ENCODE assay signal across 27 cellular contexts in genomic region chr7:64509583-64509982, GRCh38. TPM values are rescaled to one million over a fixed set of nuclear protein-coding genes. Genes with fewer than 3 reads are reported as not detected.
DNase-seq lines count a peak whose midpoint lies in the region; ATAC-seq, FAIRE-seq and TF ChIP-seq lines count a peak whose summit lies in the region.
"Had no signal": no experiment of that assay in that cellular context is flagged by ENCODE, and none has a peak within 500 bp of the region (broad histone marks: within the 10 kb centered on the region; RNA-seq: fewer than 3 reads in every experiment).

No MANE protein-coding gene starts in this region.

- no peak for TF ChIP-seq RAD21 in GM12878 (IDR thresholded peaks at IDR 0.05; ENCODE audit: insufficient read depth, low read depth, low read length)

- no peak overlapping the region for H2AFZ ChIP-seq in GM12878 (ENCODE audit: control insufficient read depth, low read depth, low read length)

- H3K4me3 ChIP-seq in GM12878: no peak overlapping the region
- H3K4me3 ChIP-seq in dorsolateral prefrontal cortex: no peak overlapping the region
- H3K4me3 ChIP-seq: MG63, SK-N-MC had no signal

- CTCF ChIA-PET in GM12878 (lab: Yijun Ruan, JAX): no interaction called here
- CTCF ChIA-PET in Calu3 (lab: Charles Lee): no interaction called here

- H3K9me3 ChIP-seq in GM12878 (replicated peaks; ENCODE audit: control insufficient read depth, insufficient read depth, low read length): peaks cover 5% of the 10 kb centered on the region

- BruUV-seq in GM12878 (replicated peaks; lab: Mats Ljungman, UMichigan) (no TSS peak), Calu3 (replicated peaks; lab: Mats Ljungman, UMichigan) (no TSS peak)

- intact Hi-C loops in GM12878 (cut with micrococcal nuclease; ENCODE audit: unreplicated experiment) (no loop called here), dorsolateral prefrontal cortex (cut with DNase I) (no loop called here), Calu3 (cut with micrococcal nuclease; ENCODE audit: unreplicated experiment) (no loop called here)

- no peaks in the 10 kb centered on the region for H3K36me3 ChIP-seq in GM12878 (ENCODE audit: control insufficient read depth in 2 of 2, insufficient read depth in 2 of 2, low read length in 1 of 2)

- H3K27me3 Mint-ChIP-seq in Calu3 (ENCODE audit: unreplicated experiment): no peaks in the 10 kb centered on the region
- H3K27me3 Mint-ChIP-seq: B cell; CD4-positive, alpha-beta T cell had no signal

- H3K36me3 Mint-ChIP-seq in Calu3 (ENCODE audit: insufficient read depth, unreplicated experiment): peaks cover 5% of the 10 kb centered on the region

- TF ChIP-seq POLR2A in GM12878 (IDR thresholded peaks at IDR 0.05; ENCODE audit: low read depth, low read length): no peak

- H3K27ac ChIP-seq in GM12878 (ENCODE audit: control insufficient read depth, insufficient read depth) (no peak overlapping the region), dorsolateral prefrontal cortex (no peak overlapping the region)
- H3K27ac ChIP-seq: 22Rv1, HL-60, SK-N-MC had no signal

- H3K4me1 ChIP-seq in GM12878 (ENCODE audit: control insufficient read depth, insufficient read depth, low read length): no peaks in the 10 kb centered on the region
- H3K4me1 ChIP-seq: Caco-2 had no signal

- H3K4me2 ChIP-seq in GM12878 (ENCODE audit: control insufficient read depth, insufficient read depth): no peak overlapping the region

- no peak overlapping the region for H3K27ac Mint-ChIP-seq in Calu3 (ENCODE audit: unreplicated experiment)
- H3K27ac Mint-ChIP-seq: B cell; CD4-positive, alpha-beta T cell; HFFc6 had no signal

- no peak for ATAC-seq in GM12878

- no peaks in the 10 kb centered on the region for H3K79me2 ChIP-seq in GM12878 (ENCODE audit: control insufficient read depth, insufficient read depth, low read length)

- H3K4me1 Mint-ChIP-seq in Calu3 (ENCODE audit: low read depth, unreplicated experiment): no peaks in the 10 kb centered on the region
- H3K4me1 Mint-ChIP-seq: B cell had no signal

- no peak for FAIRE-seq in GM12878 (lab: Jason Lieb, UNC)
- FAIRE-seq: H54 had no signal

- SMC1A ChIA-PET in GM12878 (lab: Charles Lee; ENCODE audit: uncharacterized antibody, unreplicated experiment): no interaction called here

- TF ChIP-seq EP300 in GM12878 (IDR thresholded peaks at IDR 0.05; ENCODE audit: borderline replicate concordance in 1 of 2, control insufficient read depth in 1 of 2, low read depth in 2 of 2, low read length in 2 of 2): no peak

- 96% methylated on average over 2 of the region's 2 CpGs for WGBS in GM12878 (ENCODE audit: insufficient coverage, insufficient replicate concordance, low lambda C conversion rate, missing lambda C conversion rate)

- H4K20me1 ChIP-seq in GM12878 (ENCODE audit: control insufficient read depth, insufficient read depth): no peaks in the 10 kb centered on the region

- H3K27me3 ChIP-seq in GM12878 (replicated peaks in 1 of 2; ENCODE audit: control insufficient read depth in 2 of 2, insufficient read depth in 2 of 2, low read length in 1 of 2) (no peaks in the 10 kb centered on the region), dorsolateral prefrontal cortex (no peaks in the 10 kb centered on the region)
- H3K27me3 ChIP-seq: MG63 had no signal

- H3K9ac ChIP-seq in GM12878 (ENCODE audit: control insufficient read depth, insufficient read depth, low read length): no peak overlapping the region

- RAD21 ChIA-PET in GM12878 (lab: Charles Lee; ENCODE audit: unreplicated experiment): no interaction called here

- no peak for TF ChIP-seq CTCF in GM12878 (IDR thresholded peaks at IDR 0.05 in 2 of 3, conservative IDR thresholded peaks at IDR 0.05 in 1 of 3; ENCODE audit: control insufficient read depth in 2 of 3, extremely low read depth in 1 of 3, insufficient read depth in 1 of 3, low read depth in 3 of 3, low read length in 3 of 3)
- TF ChIP-seq CTCF in dorsolateral prefrontal cortex (IDR thresholded peaks at IDR 0.05 in 54 of 56, conservative IDR thresholded peaks at IDR 0.05 in 2 of 56; ENCODE audit: low read depth in 1 of 56, partially characterized antibody in 56 of 56): no peak
- TF ChIP-seq CTCF in Calu3 (IDR thresholded peaks at IDR 0.05; ENCODE audit: unreplicated experiment): no peak

- peak; percentile 12 for DNase-seq in DMS53 (lab: John Stamatoyannopoulos, UW)
- DNase-seq in DMS53 treated with DMSO at 0.1 percent for 48 hours (lab: John Stamatoyannopoulos, UW; ENCODE audit: unreplicated experiment): no peak
- no peak for DNase-seq in GM12878 (ENCODE audit: low read depth, low spot score)
- DNase-seq in iPS-NIHi11 (ENCODE audit: low spot score): peak; percentile 10
- DNase-seq in ecto neural progenitor cell (ENCODE audit: low spot score): no peak
- DNase-seq in superior temporal gyrus (ENCODE audit: extremely low spot score): no peak
- DNase-seq in dorsolateral prefrontal cortex: no peak
- no peak for DNase-seq in Calu3
- DNase-seq: Caco-2; CD4-positive, alpha-beta T cell; HFFc6; IMR-90; Karpas-422; MG63; NCI-H1048; NCI-H1436; NCI-H2029 treated with DMSO at 0.1 percent for 48 hours; NCI-H2171 treated with DMSO at 0.1 percent for 48 hours; NCI-H446; NK-92 treated with Interleukin-12 subunit alpha and Interleukin-12 subunit beta, amount 100 ng/mL, for 24 hours; OCI-M1; SHP77 had no signal

- H3K9me3 Mint-ChIP-seq in Calu3 (ENCODE audit: low read depth, unreplicated experiment): no peaks in the 10 kb centered on the region

- POLR2A ChIA-PET in GM12878 (lab: Charles Lee): no interaction called here

- no peak overlapping the region for H3K4me3 Mint-ChIP-seq in Calu3 (ENCODE audit: low read depth, unreplicated experiment)
- H3K4me3 Mint-ChIP-seq: B cell; CD4-positive, alpha-beta T cell; HFFc6 had no signal

- in situ Hi-C loops in GM12878 (cut with MboI): no loop called here

TF ChIP-seq in GM12878, 131 proteins besides CTCF, POLR2A, EP300 and RAD21:
- TF ChIP-seq MEF2A (IDR thresholded peaks at IDR 0.05; ENCODE audit: insufficient read depth, low read depth, low read length) (no peak), CBX5 (IDR thresholded peaks at IDR 0.05; ENCODE audit: low read depth) (peak; percentile 94; the same call in 1 of the 2 replicates)
TF ChIP-seq in GM12878: peak in this region for 1.

RNA-seq across cellular contexts. Expression of gene ZNF680, which starts 53.3 kb away (rescaled TPM):
- total RNA-seq in GM12878 (2013; cell fraction: nucleolus; rRNA removed): 109 and 123 TPM in 2 replicates
- total RNA-seq in GM12878 (2014; rRNA removed) (8.1 and 8.5 TPM in 2 replicates), GM12878 (2014; rRNA removed; fragmentation: Illumina TruSeq; extraction: Trizol) (13.6 and 16.7 TPM in 2 replicates), GM12878 (2021) (8.0 TPM in 2 replicates), dorsolateral prefrontal cortex (10 to 100 TPM; 31.2 to 76.7 (median 49.4) TPM), Calu3 (2022) (14.5 and 16.6 TPM in 2 replicates)
- polyA plus RNA-seq in GM12878 (2011; ENCODE audit: low read depth): 2.1 TPM
- polyA plus RNA-seq in GM12878 (2011; rRNA removed) (5.9 and 10.4 TPM in 2 replicates), GM12878 (2014; fragmentation: Illumina TruSeq; extraction: Trizol) (7.6 and 11.5 TPM in 2 replicates), GM12878 (2014; fragmentation: Nextera tagmentation; extraction: Ambion mirVana) (1 to 10 TPM; 5.0 to 6.2 TPM), GM12878 (2014; rRNA removed) (5.1 and 6.0 TPM in 2 replicates), GM12878 (2016; fragmentation: Nextera tagmentation; extraction: Ambion mirVana) (10 to 100 TPM; 10.9 to 12.1 TPM)
- polyA plus RNA-seq in GM12878 (2011; cell fraction: cytosol; rRNA removed): 1.5 and 2.1 TPM in 2 replicates
- 6.5 and 6.8 TPM in 2 replicates for polyA plus RNA-seq in GM12878 (2011; cell fraction: nucleus; rRNA removed)
- polyA plus RNA-seq in GM12878 (2012): 3.5 and 4.9 TPM in 2 replicates
- polyA minus RNA-seq in GM12878 (2011; rRNA and poly(A)+ RNA removed): 4.2 and 4.8 TPM in 2 replicates
- 2.5 and 4.0 TPM in 2 replicates for polyA minus RNA-seq in GM12878 (2011; cell fraction: cytosol; rRNA and poly(A)+ RNA removed)
- polyA minus RNA-seq in GM12878 (2011; cell fraction: nucleus; rRNA and poly(A)+ RNA removed): 6.9 and 12.9 TPM in 2 replicates

Comparison
In these comparisons a context has a peak if more than half of its experiments do, and no peak if none do; other contexts are left out.
1. DNase-seq: peak in DMS53 (single experiment) and iPS-NIHi11 (single experiment); none in DMS53 treated with DMSO at 0.1 percent for 48 hours (single experiment), GM12878 (single experiment), ecto neural progenitor cell (single experiment), superior temporal gyrus (single experiment), dorsolateral prefrontal cortex (0 of 10) and Calu3 (single experiment).